Comparison of ENCODE assay signal across 8 cellular contexts in genomic region chr5:160119142-160119904, GRCh38. TPM values are rescaled to one million over a fixed set of nuclear protein-coding genes. Genes with fewer than 3 reads are reported as not detected.
DNase-seq lines count a peak whose midpoint lies in the region; ATAC-seq lines count a peak whose summit lies in the region.

A gene with protein sequence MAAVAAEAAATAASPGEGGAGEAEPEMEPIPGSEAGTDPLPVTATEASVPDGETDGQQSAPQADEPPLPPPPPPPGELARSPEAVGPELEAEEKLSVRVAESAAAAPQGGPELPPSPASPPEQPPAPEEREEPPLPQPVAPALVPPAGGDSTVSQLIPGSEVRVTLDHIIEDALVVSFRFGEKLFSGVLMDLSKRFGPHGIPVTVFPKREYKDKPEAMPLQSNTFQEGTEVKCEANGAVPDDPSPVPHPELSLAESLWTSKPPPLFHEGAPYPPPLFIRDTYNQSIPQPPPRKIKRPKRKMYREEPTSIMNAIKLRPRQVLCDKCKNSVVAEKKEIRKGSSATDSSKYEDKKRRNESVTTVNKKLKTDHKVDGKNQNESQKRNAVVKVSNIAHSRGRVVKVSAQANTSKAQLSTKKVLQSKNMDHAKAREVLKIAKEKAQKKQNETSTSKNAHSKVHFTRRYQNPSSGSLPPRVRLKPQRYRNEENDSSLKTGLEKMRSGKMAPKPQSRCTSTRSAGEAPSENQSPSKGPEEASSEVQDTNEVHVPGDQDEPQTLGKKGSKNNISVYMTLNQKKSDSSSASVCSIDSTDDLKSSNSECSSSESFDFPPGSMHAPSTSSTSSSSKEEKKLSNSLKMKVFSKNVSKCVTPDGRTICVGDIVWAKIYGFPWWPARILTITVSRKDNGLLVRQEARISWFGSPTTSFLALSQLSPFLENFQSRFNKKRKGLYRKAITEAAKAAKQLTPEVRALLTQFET (minus strand): TSS chr5:160119450. CDS start chr5:160119388, 62 bp downstream.

- peaks cover 3% of the 10 kb centered on the region for H3K27me3 Mint-ChIP-seq in IgD-negative memory B cell

- H3K9me3 Mint-ChIP-seq in IgD-negative memory B cell: no peaks in the 10 kb centered on the region

- peaks cover 3% of the 10 kb centered on the region for H3K36me3 Mint-ChIP-seq in IgD-negative memory B cell

- peak within 1 kb of the TSS; percentile 12 to 94 (median 31) for H3K27ac Mint-ChIP-seq in IgD-negative memory B cell

- DNase-seq in DMS153 (lab: John Stamatoyannopoulos, UW): peak; percentile 98
- DNase-seq in OCI-M2 (lab: John Stamatoyannopoulos, UW; ENCODE audit: unreplicated experiment): peak; percentile 91
- DNase-seq in activated T-cell treated with anti-CD3 and anti-CD28 coated beads for 4 hours: peak; percentile 95
- peak; percentile 98 for DNase-seq in epidermal melanocyte (ENCODE audit: insufficient read length, low spot score)
- DNase-seq in middle frontal gyrus (ENCODE audit: extremely low spot score, low spot score): peak; percentile 99
- DNase-seq in stimulated activated CD8-positive, alpha-beta memory T cell treated with anti-CD3 and anti-CD28 coated beads, Interleukin-2, amount 100 ng/mL, for 48 hours (ENCODE audit: low read depth in 2 of 2): peak; percentile 88 to 90

- H3K4me1 Mint-ChIP-seq in IgD-negative memory B cell: peaks cover 0 to 12% (median 9%) of the 10 kb centered on the region in 3 donors

- ATAC-seq in GM21529 (IDR thresholded peaks at IDR 0.05; ENCODE audit: unreplicated experiment): peak; percentile 89

- peak within 1 kb of the TSS; percentile 71 to 99 (median 95) for H3K4me3 Mint-ChIP-seq in IgD-negative memory B cell

RNA-seq across cellular contexts. Expression of the gene that starts here (rescaled TPM):
- polyA plus RNA-seq in IgD-negative memory B cell: 30.5 TPM

Comparison
In these comparisons a context has a peak if more than half of its experiments do, and no peak if none do; other contexts are left out.
1. Peak in every context shown above with its lines: DNase-seq and ATAC-seq.